ENCODE assay signal across 7 cellular contexts in genomic region chr17:30644713-30645112, GRCh38.
DNase-seq lines count a peak whose midpoint lies in the region; ATAC-seq, FAIRE-seq and TF ChIP-seq lines count a peak whose summit lies in the region.
"Not testable (repeated sequence)": the region's sequence is repeated elsewhere in the genome, so short reads cannot be mapped to it uniquely, and the experiment has no call there.

No MANE protein-coding gene starts in this region.

- H3K36me3 ChIP-seq in HepG2 (replicated peaks in 1 of 2; ENCODE audit: control insufficient read depth in 1 of 2, insufficient read depth in 2 of 2, low read length in 2 of 2) = not testable (repeated sequence)

- not testable (repeated sequence) for DNase-seq in activated T-cell treated with anti-CD3 and anti-CD28 coated beads, Interleukin-2, amount 50 U/mL, for 4 hours; HepG2 (ENCODE audit: low spot score)
- peak; percentile 7 for DNase-seq in central memory CD4-positive, alpha-beta T cell

- ATAC-seq in GM18511 (IDR thresholded peaks at IDR 0.05; ENCODE audit: unreplicated experiment) = peak; percentile 72
- peak; percentile 68 for ATAC-seq in HG02642 (IDR thresholded peaks at IDR 0.05; ENCODE audit: poor library complexity, unreplicated experiment)
- peak; percentile 89 for ATAC-seq in SK-N-SH treated with all-trans-retinoic acid at 6 μM for 48 hours
- ATAC-seq in activated T-cell treated with anti-CD3 and anti-CD28 coated beads, Interleukin-2, amount 50 U/mL, for 4 hours = peak; percentile 78 to 79
- peak; percentile 81 for ATAC-seq in HepG2
- ATAC-seq in stimulated activated memory B cell treated with anti-CD40 and anti-IgM and Interleukin-4, amounts not matched to agents 10 μg/mL and 1 μg/mL and 100 μg/mL, for 72 hours = peak; percentile 50

- H3K9me3 ChIP-seq in HepG2 (ENCODE audit: low read length) = not testable (repeated sequence)

- H3K4me3 ChIP-seq in HepG2 (replicated peaks in 1 of 3; ENCODE audit: insufficient read depth in 1 of 3, low read depth in 2 of 3, low read length in 3 of 3) = not testable (repeated sequence)

- POLR2A ChIA-PET in HepG2 (lab: Yijun Ruan, JAX) = not testable (repeated sequence)

- H3K27ac Mint-ChIP-seq in stimulated activated memory B cell treated with anti-CD40 and anti-IgM and Interleukin-4, amounts not matched to agents 10 μg/mL and 1 μg/mL and 100 μg/mL, for 72 hours = not testable (repeated sequence)

- CTCF ChIA-PET in HepG2 (lab: Yijun Ruan, JAX; ENCODE audit: low intra/inter-chr PET ratio, low total read pairs) = not testable (repeated sequence)

- FAIRE-seq in HepG2 (lab: Jason Lieb, UNC) = peak; percentile 77

- not testable (repeated sequence) for H3K4me1 ChIP-seq in HepG2 (ENCODE audit: insufficient read depth, low read length)

- not testable (repeated sequence) for H3K27me3 ChIP-seq in HepG2 (ENCODE audit: control insufficient read depth in 1 of 2, insufficient read depth in 2 of 2, low read length in 2 of 2)

- not testable (repeated sequence) for H3K4me1 Mint-ChIP-seq in activated T-cell treated with anti-CD3 and anti-CD28 coated beads, Interleukin-2, amount 50 U/mL, for 4 hours (ENCODE audit: low read depth); stimulated activated memory B cell treated with anti-CD40 and anti-IgM and Interleukin-4, amounts not matched to agents 10 μg/mL and 1 μg/mL and 100 μg/mL, for 72 hours

- H3K79me2 ChIP-seq in HepG2 (ENCODE audit: insufficient read depth, low read length) = not testable (repeated sequence)

- not testable (repeated sequence) for TF ChIP-seq EP300 in HepG2 (IDR thresholded peaks at IDR 0.05; ENCODE audit: low read depth in 2 of 2, low read length in 2 of 2); HepG2 (CRISPR knock-in tag; IDR thresholded peaks at IDR 0.05; ENCODE audit: borderline replicate concordance)

- not testable (repeated sequence) for TF ChIP-seq CTCF in HepG2 (CRISPR knock-in tag; IDR thresholded peaks at IDR 0.05)

- not testable (repeated sequence) for H3K9ac ChIP-seq in HepG2 (ENCODE audit: insufficient read depth, low read depth, low read length)

- WGBS in HepG2 (ENCODE audit: low lambda C conversion rate) = no CpG with 5 or more reads among the region's 8 CpGs

- not testable (repeated sequence) for H4K20me1 ChIP-seq in HepG2 (ENCODE audit: insufficient read depth, low read length)

- H3K4me3 Mint-ChIP-seq in activated T-cell treated with anti-CD3 and anti-CD28 coated beads, Interleukin-2, amount 50 U/mL, for 4 hours; stimulated activated memory B cell treated with anti-CD40 and anti-IgM and Interleukin-4, amounts not matched to agents 10 μg/mL and 1 μg/mL and 100 μg/mL, for 72 hours: not testable (repeated sequence)

- not testable (repeated sequence) for TF ChIP-seq POLR2A in HepG2 (IDR thresholded peaks at IDR 0.05; ENCODE audit: insufficient read depth in 1 of 2, low read depth in 2 of 2, low read length in 2 of 2)

- H3K27me3 Mint-ChIP-seq in activated T-cell treated with anti-CD3 and anti-CD28 coated beads, Interleukin-2, amount 50 U/mL, for 4 hours (ENCODE audit: low read depth); stimulated activated memory B cell treated with anti-CD40 and anti-IgM and Interleukin-4, amounts not matched to agents 10 μg/mL and 1 μg/mL and 100 μg/mL, for 72 hours: not testable (repeated sequence)

- not testable (repeated sequence) for H2AFZ ChIP-seq in HepG2 (ENCODE audit: low read length)

- not testable (repeated sequence) for TF ChIP-seq RAD21 in HepG2 (CRISPR knock-in tag; IDR thresholded peaks at IDR 0.05)

- not testable (repeated sequence) for H3K36me3 Mint-ChIP-seq in activated T-cell treated with anti-CD3 and anti-CD28 coated beads, Interleukin-2, amount 50 U/mL, for 4 hours (ENCODE audit: insufficient read depth); stimulated activated memory B cell treated with anti-CD40 and anti-IgM and Interleukin-4, amounts not matched to agents 10 μg/mL and 1 μg/mL and 100 μg/mL, for 72 hours

- not testable (repeated sequence) for H3K9me3 Mint-ChIP-seq in activated T-cell treated with anti-CD3 and anti-CD28 coated beads, Interleukin-2, amount 50 U/mL, for 4 hours; stimulated activated memory B cell treated with anti-CD40 and anti-IgM and Interleukin-4, amounts not matched to agents 10 μg/mL and 1 μg/mL and 100 μg/mL, for 72 hours

- in situ Hi-C loops in HepG2 (cut with HindIII; ENCODE audit: extremely low pct_ligation_motif_present, low pct_unique_long_range_greater_than_20kb) = not testable (repeated sequence)

- BruUV-seq in HepG2 (replicated peaks; lab: Mats Ljungman, UMichigan) = not testable (repeated sequence)

- intact Hi-C loops in HepG2 (cut with micrococcal nuclease; ENCODE audit: unreplicated experiment) = not testable (repeated sequence)

- not testable (repeated sequence) for H3K4me2 ChIP-seq in HepG2 (ENCODE audit: low read depth, low read length)

- not testable (repeated sequence) for H3K27ac ChIP-seq in HepG2 (ENCODE audit: extremely low read length, insufficient read depth, low read length)
